ENCODE assay signal across 15 cellular contexts in the genomic region with DNA sequence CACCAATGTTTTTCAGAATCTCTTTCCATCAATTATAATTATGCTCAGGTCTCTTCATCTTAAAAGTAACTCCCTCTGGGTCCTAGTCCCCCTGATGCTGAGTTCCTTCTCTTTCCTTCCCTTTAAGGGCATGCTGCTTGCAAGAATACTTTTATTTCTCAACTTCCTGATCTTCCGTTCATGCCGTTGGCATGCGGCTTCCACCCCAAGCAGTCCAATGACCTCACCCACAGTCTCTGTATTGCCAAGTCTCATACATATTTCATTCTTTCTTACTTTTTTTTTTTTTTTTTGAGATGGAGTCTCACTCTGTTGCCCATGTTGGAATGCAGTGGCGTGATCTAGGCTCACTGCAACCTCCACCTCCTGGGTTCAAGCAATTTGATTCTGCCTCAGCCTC.
DNase-seq lines count a peak whose midpoint lies in the region; FAIRE-seq and TF ChIP-seq lines count a peak whose summit lies in the region.
"Had no signal": no experiment of that assay in that cellular context is flagged by ENCODE, and none has a peak within 500 bp of the region (broad histone marks: within the 10 kb centered on the region; RNA-seq: fewer than 3 reads in every experiment).

No MANE protein-coding gene starts in this region.

- TF ChIP-seq CTCF in foreskin fibroblast (IDR thresholded peaks at IDR 0.05; ENCODE audit: low read depth, low read length), result no peak
- TF ChIP-seq CTCF in tibial artery (IDR thresholded peaks at IDR 0.05), result no peak
- no peak for TF ChIP-seq CTCF in chondrocyte (IDR thresholded peaks at IDR 0.05)

- TF ChIP-seq POLR2A in H54 (IDR thresholded peaks at IDR 0.05; ENCODE audit: low read depth, low read length), result no peak

- H3K27me3 ChIP-seq in tibial artery, result no peaks in the 10 kb centered on the region

- H3K27me3 Mint-ChIP-seq in chondrocyte (ENCODE audit: low read depth), result no peaks in the 10 kb centered on the region
- H3K27me3 Mint-ChIP-seq: activated CD8-positive, alpha-beta T cell treated with anti-CD3 and anti-CD28 coated beads for 36 hours; activated naive CD8-positive, alpha-beta T cell treated with anti-CD3 and anti-CD28 coated beads for 36 hours had no signal

- peak overlapping the region; percentile 76 to 81 for H3K27ac ChIP-seq in tibial artery
- H3K27ac ChIP-seq: KMS-11 had no signal

- H3K4me3 ChIP-seq in foreskin fibroblast (ENCODE audit: low read depth in 1 of 2, low read length in 2 of 2) (no peak overlapping the region), tibial artery (no peak overlapping the region)

- no peaks in the 10 kb centered on the region for H3K9me3 ChIP-seq in tibial artery

- FAIRE-seq in H54 (lab: Jason Lieb, UNC), result no peak
- FAIRE-seq: GM18507 had no signal

- H3K36me3 ChIP-seq in tibial artery, result no peaks in the 10 kb centered on the region

- no peaks in the 10 kb centered on the region for H3K9me3 Mint-ChIP-seq in chondrocyte (ENCODE audit: low read depth)
- H3K9me3 Mint-ChIP-seq: activated CD8-positive, alpha-beta T cell treated with anti-CD3 and anti-CD28 coated beads for 36 hours; activated naive CD8-positive, alpha-beta T cell treated with anti-CD3 and anti-CD28 coated beads for 36 hours had no signal

- H3K27ac Mint-ChIP-seq in chondrocyte (ENCODE audit: unreplicated experiment), result no peak overlapping the region
- H3K27ac Mint-ChIP-seq: activated CD8-positive, alpha-beta T cell treated with anti-CD3 and anti-CD28 coated beads for 36 hours; activated naive CD8-positive, alpha-beta T cell treated with anti-CD3 and anti-CD28 coated beads for 36 hours; immature natural killer cell had no signal

- no peaks in the 10 kb centered on the region for H3K36me3 Mint-ChIP-seq in chondrocyte (ENCODE audit: low read depth)
- H3K36me3 Mint-ChIP-seq: activated naive CD8-positive, alpha-beta T cell treated with anti-CD3 and anti-CD28 coated beads for 36 hours; immature natural killer cell had no signal

- peaks cover 3% of the 10 kb centered on the region for H3K4me1 Mint-ChIP-seq in chondrocyte (ENCODE audit: low read depth)
- H3K4me1 Mint-ChIP-seq: activated naive CD8-positive, alpha-beta T cell treated with anti-CD3 and anti-CD28 coated beads for 36 hours; immature natural killer cell had no signal

- DNase-seq in H54 (ENCODE audit: insufficient read length, low spot score), result peak; percentile 8
- peak; percentile 95 for DNase-seq in SIG-M5 treated with dmso at 0.1 percent for 504 hours (lab: John Stamatoyannopoulos, UW; ENCODE audit: unreplicated experiment)
- DNase-seq in foreskin fibroblast, result peak; percentile 77 to 88
- DNase-seq in tibial artery, result peak; percentile 63 to 87
- DNase-seq in NAMALWA (ENCODE audit: low spot score), result no peak
- DNase-seq in D341Med (ENCODE audit: low spot score), result no peak
- DNase-seq in chondrocyte (ENCODE audit: low spot score), result no peak
- DNase-seq: activated CD8-positive, alpha-beta T cell treated with anti-CD3 and anti-CD28 coated beads for 36 hours; activated naive CD8-positive, alpha-beta T cell treated with anti-CD3 and anti-CD28 coated beads for 36 hours; DMS 273 treated with DMSO at 0.1 percent for 48 hours; immature natural killer cell; stimulated activated CD4-positive, alpha-beta T cell treated with anti-CD3 and anti-CD28 coated beads, Interleukin-4, amount 100 ng/mL, for 1 hour; SW 1271 had no signal

- peaks cover 0 to 58% (median 43%) of the 10 kb centered on the region in 4 donors for H3K4me1 ChIP-seq in tibial artery

- intact Hi-C loops in tibial artery (cut with DNase I; ENCODE audit: low total_unique reads), result loop anchor here (10.0 kb wide), 1 partner anchor 66 kb away; no protein-coding TSS in a partner anchor

- no peak overlapping the region for H3K4me3 Mint-ChIP-seq in chondrocyte (ENCODE audit: unreplicated experiment)
- H3K4me3 Mint-ChIP-seq: activated CD8-positive, alpha-beta T cell treated with anti-CD3 and anti-CD28 coated beads for 36 hours; activated naive CD8-positive, alpha-beta T cell treated with anti-CD3 and anti-CD28 coated beads for 36 hours; immature natural killer cell had no signal

Comparison
In these comparisons a context has a peak if more than half of its experiments do, and no peak if none do; other contexts are left out.
1. DNase-seq: peak in H54 (single experiment), SIG-M5 treated with dmso at 0.1 percent for 504 hours (single experiment), foreskin fibroblast (2 of 2) and tibial artery (2 of 2); none in NAMALWA (single experiment), D341Med (single experiment) and chondrocyte (single experiment).